In the genomic region with DNA sequence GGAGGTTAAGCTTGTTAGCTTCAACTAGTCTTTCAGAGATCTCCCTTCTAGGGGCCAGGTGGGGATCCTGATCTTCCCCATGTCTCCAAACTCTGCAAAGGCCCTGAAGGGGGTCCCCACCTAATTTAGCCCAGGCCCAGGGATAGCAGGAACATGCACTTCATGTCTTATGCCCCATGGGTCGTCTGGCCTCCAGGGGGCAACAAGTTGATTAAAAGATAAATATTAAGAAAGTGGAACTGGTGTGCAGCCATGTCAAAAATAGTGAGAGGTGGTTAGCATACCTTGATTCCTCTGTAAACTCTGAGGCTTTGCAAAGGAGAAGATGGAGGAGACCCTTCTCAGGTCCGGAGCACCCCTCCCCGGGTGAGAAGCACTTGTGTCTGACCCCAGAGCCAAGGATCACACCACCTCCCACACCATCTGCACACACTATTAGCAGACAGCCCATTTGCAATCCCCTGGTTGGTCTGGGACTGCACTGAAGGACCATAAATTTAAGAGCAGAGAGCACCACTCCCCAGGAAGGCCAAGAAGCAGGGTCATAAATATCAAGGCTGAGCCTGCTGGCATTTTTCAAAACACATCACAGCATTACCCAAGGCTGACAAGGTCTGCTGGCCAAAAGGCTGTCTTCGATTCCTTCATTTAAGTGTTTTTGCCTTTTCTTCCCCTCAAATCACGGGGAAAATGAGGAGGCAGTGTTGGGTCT, we compare ENCODE assay signal across 21 cellular contexts. TPM values are rescaled to one million over a fixed set of nuclear protein-coding genes. Genes with fewer than 3 reads are reported as not detected.
"Had no signal": no experiment of that assay in that cellular context is flagged by ENCODE, and none has a peak within 500 bp of the region (broad histone marks: within the 10 kb centered on the region; RNA-seq: fewer than 3 reads in every experiment).

No MANE protein-coding gene starts in this region.

- H3K4me1 ChIP-seq: breast epithelium had no signal

- H3K27ac ChIP-seq: breast epithelium, esophagus squamous epithelium, heart left ventricle, left ventricle myocardium inferior, parathyroid adenoma, tibial nerve, vagina, VCaP had no signal

- H3K27me3 ChIP-seq: breast epithelium, esophagus squamous epithelium, heart left ventricle, tibial nerve, vagina had no signal

- ATAC-seq: heart left ventricle had no signal

- DNase-seq: activated CD4-positive, alpha-beta memory T cell treated with anti-CD3 and anti-CD28 coated beads, Interleukin-2, amount 10 ng/mL, durations not matched to agents 7 days and 5 days; activated gamma-delta T cell; activated naive CD8-positive, alpha-beta T cell treated with anti-CD3 and anti-CD28 coated beads for 36 hours; activated T-cell treated with anti-CD3 and anti-CD28 coated beads, Interleukin-2, amount 50 U/mL, for 48 hours; anterior cingulate cortex; esophagus squamous epithelium; foreskin melanocyte; heart left ventricle; islet precursor cell; left ventricle myocardium inferior; mesenchymal stem cell; stimulated activated CD4-positive, alpha-beta T cell treated with anti-CD3 and anti-CD28 coated beads, Interleukin-15, amount 100 ng/mL, for 24 hours; T1000 had no signal

- H3K4me3 ChIP-seq: breast epithelium, esophagus squamous epithelium, heart left ventricle, left ventricle myocardium inferior, tibial nerve, vagina had no signal

- H3K9me3 ChIP-seq: breast epithelium, esophagus squamous epithelium, heart left ventricle, left ventricle myocardium inferior, tibial nerve, vagina had no signal

- H3K36me3 ChIP-seq: breast epithelium, esophagus squamous epithelium, heart left ventricle, left ventricle myocardium inferior, tibial nerve, vagina had no signal

RNA-seq across cellular contexts. Expression of a gene that starts 44.2 kb away (rescaled TPM):
- total RNA-seq: activated CD4-positive, alpha-beta memory T cell treated with anti-CD3 and anti-CD28 coated beads, Interleukin-2, amount 10 ng/mL, durations not matched to agents 7 days and 5 days; activated naive CD8-positive, alpha-beta T cell treated with anti-CD3 and anti-CD28 coated beads for 36 hours; breast epithelium; chondrocyte; heart left ventricle; left ventricle myocardium inferior; renal cortical epithelial cell; subcutaneous adipose tissue; tibial nerve; vagina had no signal
